ENCODE assay signal across 11 cellular contexts in the genomic region with DNA sequence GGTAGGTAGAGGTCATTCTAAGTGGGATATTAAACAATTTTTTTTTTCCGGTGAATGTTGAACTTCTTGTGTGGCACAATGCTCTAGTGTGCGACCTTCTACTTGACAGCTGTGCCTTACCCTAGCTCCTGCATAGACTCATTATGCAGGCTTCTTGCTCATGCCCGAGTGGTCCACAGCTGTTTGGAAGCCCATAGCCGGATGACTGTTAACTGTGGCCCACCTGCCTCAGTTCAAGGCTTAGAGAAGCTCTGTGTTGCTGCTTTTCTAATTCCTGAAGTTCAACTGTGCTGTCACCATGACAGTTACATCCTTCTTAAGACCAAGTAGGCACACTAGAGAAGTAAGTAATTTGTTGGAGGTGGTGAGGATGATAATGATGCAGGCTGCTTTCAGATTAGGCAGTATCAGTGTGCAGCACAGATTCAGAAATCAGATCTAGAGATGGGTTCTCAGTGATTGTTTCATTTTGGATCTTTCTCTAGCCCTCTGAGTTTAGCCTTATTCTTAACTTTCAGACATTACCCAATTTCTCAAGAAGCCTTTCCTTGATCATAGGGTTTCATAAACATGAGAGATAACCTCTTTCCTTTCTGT.
"Had no signal": no experiment of that assay in that cellular context is flagged by ENCODE, and none has a peak within 500 bp of the region (broad histone marks: within the 10 kb centered on the region; RNA-seq: fewer than 3 reads in every experiment).

No MANE protein-coding gene starts in this region.

- H3K4me3 Mint-ChIP-seq: endodermal cell; nephron; stimulated activated naive CD8-positive, alpha-beta T cell treated with anti-CD3 and anti-CD28 coated beads, Interleukin-15, amount 100 ng/mL, for 72 hours; type B pancreatic cell had no signal

- H3K4me1 ChIP-seq: heart left ventricle had no signal

- H3K9me3 ChIP-seq: heart left ventricle had no signal

- DNase-seq: activated naive CD4-positive, alpha-beta T cell treated with anti-CD3 and anti-CD28 coated beads, Interleukin-2, amount 50 U/mL, for 16 hours; activated T-cell treated with anti-CD3 and anti-CD28 coated beads, Interleukin-2, amount 50 U/mL, for 1 hour; dermis blood vessel endothelial cell; endodermal cell; heart left ventricle; stimulated activated naive CD8-positive, alpha-beta T cell treated with anti-CD3 and anti-CD28 coated beads, Interleukin-15, amount 100 ng/mL, for 72 hours; T-helper 9 cell had no signal

- H3K4me3 ChIP-seq: heart left ventricle had no signal

- H3K36me3 Mint-ChIP-seq: type B pancreatic cell had no signal

- H3K27ac ChIP-seq: heart left ventricle had no signal

- H3K27me3 ChIP-seq: heart left ventricle had no signal

- H3K4me1 Mint-ChIP-seq: nephron; stimulated activated naive CD8-positive, alpha-beta T cell treated with anti-CD3 and anti-CD28 coated beads, Interleukin-15, amount 100 ng/mL, for 72 hours had no signal

- H3K27me3 Mint-ChIP-seq: stimulated activated naive CD8-positive, alpha-beta T cell treated with anti-CD3 and anti-CD28 coated beads, Interleukin-15, amount 100 ng/mL, for 72 hours; type B pancreatic cell had no signal

- H3K9me3 Mint-ChIP-seq: endodermal cell; nephron; stimulated activated naive CD8-positive, alpha-beta T cell treated with anti-CD3 and anti-CD28 coated beads, Interleukin-15, amount 100 ng/mL, for 72 hours; type B pancreatic cell had no signal

- H3K27ac Mint-ChIP-seq: endodermal cell; nephron; stimulated activated naive CD8-positive, alpha-beta T cell treated with anti-CD3 and anti-CD28 coated beads, Interleukin-15, amount 100 ng/mL, for 72 hours; type B pancreatic cell had no signal

- ATAC-seq: activated CD4-positive, CD25-positive, alpha-beta regulatory T cell treated with anti-CD3 and anti-CD28 coated beads, Interleukin-2, amount 50 U/mL, for 24 hours; heart left ventricle; sciatic nerve; stimulated activated naive CD8-positive, alpha-beta T cell treated with anti-CD3 and anti-CD28 coated beads, Interleukin-15, amount 100 ng/mL, for 72 hours had no signal

- H3K36me3 ChIP-seq: heart left ventricle had no signal
